19 cellular contexts compared by ENCODE assay signal in the genomic region with DNA sequence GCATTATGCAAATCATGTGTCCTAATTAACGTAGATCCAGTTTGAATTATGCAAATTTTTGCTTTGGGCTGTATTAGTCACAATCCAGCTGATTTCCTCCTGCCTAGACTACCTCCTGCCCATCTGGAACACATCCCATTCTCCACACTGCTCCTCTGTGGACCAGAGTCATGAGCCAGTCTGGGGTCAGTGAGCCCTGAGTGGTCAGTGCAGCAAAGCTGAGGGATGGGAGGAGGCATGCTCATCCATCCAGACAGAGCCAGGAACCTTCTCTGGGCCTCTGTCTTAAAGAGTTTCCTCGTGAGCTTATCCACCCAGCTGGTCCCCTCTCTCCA.
"Had no signal": no experiment of that assay in that cellular context is flagged by ENCODE, and none has a peak within 500 bp of the region (broad histone marks: within the 10 kb centered on the region; RNA-seq: fewer than 3 reads in every experiment).

No MANE protein-coding gene starts in this region.

- H3K4me1 Mint-ChIP-seq: activated T-helper 17 cell treated with anti-CD3 and anti-CD28 coated beads, Interleukin-2, amount 50 U/mL, for 72 hours; natural killer cell had no signal

- H3K36me3 ChIP-seq: gastroesophageal sphincter, heart left ventricle, tibial artery had no signal

- H3K27me3 Mint-ChIP-seq: activated CD8-positive, alpha-beta T cell treated with anti-CD3 and anti-CD28 coated beads for 36 hours; activated T-helper 17 cell treated with anti-CD3 and anti-CD28 coated beads, Interleukin-2, amount 50 U/mL, for 72 hours had no signal

- H3K4me3 Mint-ChIP-seq: activated CD8-positive, alpha-beta T cell treated with anti-CD3 and anti-CD28 coated beads for 36 hours; activated T-helper 17 cell treated with anti-CD3 and anti-CD28 coated beads, Interleukin-2, amount 50 U/mL, for 72 hours; natural killer cell; T-helper 2 cell treated with Interferon-gamma antibody and Interleukin-4, amounts not matched to agents 5 μg/mL and 100 μg/mL, for 36 hours had no signal

- DNase-seq: activated CD4-positive, alpha-beta T cell treated with anti-CD3 and anti-CD28 coated beads for 48 hours; activated CD4-positive, CD25-positive, alpha-beta regulatory T cell; activated CD8-positive, alpha-beta T cell treated with anti-CD3 and anti-CD28 coated beads for 36 hours; activated naive CD4-positive, alpha-beta T cell treated with Interleukin-2 at 50 U/mL for 16 hours; activated T-cell treated with anti-CD3 and anti-CD28 coated beads, Interleukin-2, amount 50 U/mL, for 1 hour; effector CD4-positive, alpha-beta T cell; natural killer cell; stimulated activated CD4-positive, alpha-beta T cell treated with anti-CD3 and anti-CD28 coated beads, Interleukin-12 subunit alpha, Interleukin-12 subunit beta, amount 100 ng/mL, for 4 hours; stimulated activated CD4-positive, alpha-beta T cell treated with anti-CD3 and anti-CD28 coated beads, Interleukin-1b, Interleukin-23, amount 100 ng/mL, for 48 hours; stimulated activated CD8-positive, alpha-beta memory T cell treated with anti-CD3 and anti-CD28 coated beads, Interleukin-4, amount 100 ng/mL, for 48 hours; stimulated activated naive CD4-positive, alpha-beta T cell; tibial artery had no signal

- H3K4me3 ChIP-seq: gastroesophageal sphincter, heart left ventricle, tibial artery had no signal

- FAIRE-seq: TTC549, urothelium cell line had no signal

- H3K36me3 Mint-ChIP-seq: natural killer cell had no signal

- H3K27ac Mint-ChIP-seq: activated CD8-positive, alpha-beta T cell treated with anti-CD3 and anti-CD28 coated beads for 36 hours; activated T-helper 17 cell treated with anti-CD3 and anti-CD28 coated beads, Interleukin-2, amount 50 U/mL, for 72 hours; natural killer cell; T-helper 2 cell treated with Interferon-gamma antibody and Interleukin-4, amounts not matched to agents 5 μg/mL and 100 μg/mL, for 36 hours had no signal

- H3K9me3 ChIP-seq: gastroesophageal sphincter, heart left ventricle, tibial artery had no signal

- H3K27me3 ChIP-seq: heart left ventricle, tibial artery had no signal

- H3K9me3 Mint-ChIP-seq: activated CD8-positive, alpha-beta T cell treated with anti-CD3 and anti-CD28 coated beads for 36 hours; T-helper 2 cell treated with Interferon-gamma antibody and Interleukin-4, amounts not matched to agents 5 μg/mL and 100 μg/mL, for 36 hours had no signal

- H3K27ac ChIP-seq: gastroesophageal sphincter, heart left ventricle, tibial artery had no signal

- H3K4me1 ChIP-seq: gastroesophageal sphincter had no signal

- ATAC-seq: activated CD8-positive, alpha-beta T cell treated with anti-CD3 and anti-CD28 coated beads for 36 hours; activated T-helper 17 cell treated with anti-CD3 and anti-CD28 coated beads, Interleukin-2, amount 50 U/mL, for 72 hours; esophagus mucosa; gastroesophageal sphincter; natural killer cell had no signal
